Comparison of ENCODE assay signal across 8 cellular contexts in genomic region chr14:50002926-50003212, GRCh38.
DNase-seq lines count a peak whose midpoint lies in the region; ATAC-seq and TF ChIP-seq lines count a peak whose summit lies in the region.

No MANE protein-coding gene starts in this region.

- peak overlapping the region; percentile 28 to 80 (median 58) for H3K4me3 ChIP-seq in heart left ventricle
- peak overlapping the region; percentile 54 for H3K4me3 ChIP-seq in brain microvascular endothelial cell (ENCODE audit: low read depth, low read length)
- peak overlapping the region; percentile 48 to 80 for H3K4me3 ChIP-seq in mesenchymal stem cell (ENCODE audit: insufficient read depth in 1 of 2, low read depth in 1 of 2, low read length in 2 of 2)
- H3K4me3 ChIP-seq in upper lobe of right lung = peak overlapping the region; percentile 64

- H2BK5ac ChIP-seq in mesenchymal stem cell (ENCODE audit: low read depth, low read length, poor library complexity, severe bottlenecking) = no peak overlapping the region

- H3K27ac ChIP-seq in heart left ventricle (peak overlapping the region; percentile 43 to 92 (median 80)), brain microvascular endothelial cell (peak overlapping the region; percentile 83), mesenchymal stem cell (ENCODE audit: low read length, poor library complexity, severe bottlenecking) (peak overlapping the region; percentile 68), upper lobe of right lung (peak overlapping the region; percentile 93)

- TF ChIP-seq POLR2A in heart left ventricle (IDR thresholded peaks at IDR 0.05) = no peak

- intact Hi-C loops in heart left ventricle (cut with DNase I) (loop anchor here in 8 of 10 donors (2.0 to 10.0 kb wide), 10 partner anchors 39 to 138 kb away; partner anchors contain the start of gene ARF6 (in 7 of the 8)), Right ventricle myocardium inferior (cut with DNase I) (loop anchor here (2.0 to 5.0 kb wide), 3 partner anchors 44 to 110 kb away; partner anchors contain the start of gene ARF6), upper lobe of right lung (cut with DNase I) (loop anchor here (5.0 kb wide), 2 partner anchors 99 to 111 kb away; partner anchors contain the start of gene ARF6)

- H3K27me3 ChIP-seq in heart left ventricle (no peaks in the 10 kb centered on the region), brain microvascular endothelial cell (replicated peaks) (no peaks in the 10 kb centered on the region), mesenchymal stem cell (ENCODE audit: control insufficient read depth in 1 of 2, insufficient read depth in 1 of 2, low read length in 2 of 2) (no peaks in the 10 kb centered on the region), upper lobe of right lung (no peaks in the 10 kb centered on the region)

- H3K14ac ChIP-seq in mesenchymal stem cell (ENCODE audit: low read length in 2 of 2) = peak overlapping the region in 1 of 2 experiments; percentile 93

- TF ChIP-seq CTCF in heart left ventricle (IDR thresholded peaks at IDR 0.05) (no peak), brain microvascular endothelial cell (IDR thresholded peaks at IDR 0.05; ENCODE audit: low read depth, low read length, missing control alignments) (no peak), upper lobe of right lung (IDR thresholded peaks at IDR 0.05) (no peak)

- H2BK15ac ChIP-seq in mesenchymal stem cell (ENCODE audit: low read depth, poor library complexity, severe bottlenecking) = peak overlapping the region; percentile 55

- H3K79me1 ChIP-seq in mesenchymal stem cell (replicated peaks; ENCODE audit: low read length, poor library complexity, severe bottlenecking) = no peaks in the 10 kb centered on the region

- in situ Hi-C loops in brain microvascular endothelial cell (cut with HindIII; ENCODE audit: low pct_ligation_motif_present, low sequenced_read_pairs) = no loop called here

- H3K9ac ChIP-seq in mesenchymal stem cell (ENCODE audit: low read length) = peak overlapping the region; percentile 92

- H2AK5ac ChIP-seq in mesenchymal stem cell (ENCODE audit: low read length, severe bottlenecking) = peak overlapping the region; percentile 95

- H3K23ac ChIP-seq in mesenchymal stem cell (ENCODE audit: low read length in 2 of 2) = peak overlapping the region in 1 of 2 experiments; percentile 81

- H3K4me2 ChIP-seq in mesenchymal stem cell (ENCODE audit: low read length, poor library complexity, severe bottlenecking) = peak overlapping the region; percentile 57

- no peak overlapping the region for H2AFZ ChIP-seq in mesenchymal stem cell (ENCODE audit: low read depth, low read length)

- DNase-seq in heart left ventricle (no peak), Right ventricle myocardium inferior (ENCODE audit: missing footprints) (no peak), brain microvascular endothelial cell (peak; percentile 65), mesenchymal stem cell (peak; percentile 12), upper lobe of right lung (no peak), glomerular visceral epithelial cell (ENCODE audit: extremely low spot score) (no peak), NCI-H187 treated with DMSO at 0.1 percent for 48 hours (lab: John Stamatoyannopoulos, UW) (no peak)
- DNase-seq in stimulated activated CD4-positive, alpha-beta T cell treated with anti-CD3 and anti-CD28 coated beads, Interleukin-2, amount 100 ng/mL, for 24 hours = no peak

- no peaks in the 10 kb centered on the region for H3K36me3 ChIP-seq in heart left ventricle
- no peaks in the 10 kb centered on the region for H3K36me3 ChIP-seq in brain microvascular endothelial cell (replicated peaks)
- H3K36me3 ChIP-seq in mesenchymal stem cell (ENCODE audit: control insufficient read depth in 1 of 2, insufficient read depth in 2 of 2, low read depth in 1 of 2, low read length in 2 of 2) = no peaks in the 10 kb centered on the region
- no peaks in the 10 kb centered on the region for H3K36me3 ChIP-seq in upper lobe of right lung

- peak overlapping the region; percentile 90 for H4K8ac ChIP-seq in mesenchymal stem cell (ENCODE audit: low read length)

- WGBS in heart left ventricle, 4 donors = 24 to 40% (median 34%) methylated on average over 7 of the region's 7 CpGs
- 36% methylated on average over 6 of the region's 7 CpGs for WGBS in mesenchymal stem cell

- H3K9me3 ChIP-seq in heart left ventricle (no peaks in the 10 kb centered on the region), mesenchymal stem cell (ENCODE audit: control insufficient read depth, low read length) (no peaks in the 10 kb centered on the region), upper lobe of right lung (no peaks in the 10 kb centered on the region)

- peak overlapping the region; percentile 88 for H4K91ac ChIP-seq in mesenchymal stem cell (ENCODE audit: low read length)

- peak overlapping the region; percentile 65 to 94 for H2BK12ac ChIP-seq in mesenchymal stem cell (ENCODE audit: low read length in 2 of 2)

- H3K4ac ChIP-seq in mesenchymal stem cell (ENCODE audit: low read depth in 1 of 2, low read length in 2 of 2) = peak overlapping the region; percentile 90 to 92

- no peak for ATAC-seq in heart left ventricle
- no peak for ATAC-seq in Right ventricle myocardium inferior
- no peak for ATAC-seq in upper lobe of right lung

- H3K18ac ChIP-seq in mesenchymal stem cell (ENCODE audit: low read depth in 1 of 2, low read length in 2 of 2) = peak overlapping the region; percentile 77 to 94

- peaks cover 0 to 66% (median 48%) of the 10 kb centered on the region in 12 donors for H3K4me1 ChIP-seq in heart left ventricle
- peaks cover 31% of the 10 kb centered on the region for H3K4me1 ChIP-seq in mesenchymal stem cell (ENCODE audit: control insufficient read depth, insufficient read depth, low read depth, low read length)
- H3K4me1 ChIP-seq in upper lobe of right lung = peaks cover 45% of the 10 kb centered on the region

- peak overlapping the region; percentile 71 for H2BK120ac ChIP-seq in mesenchymal stem cell (ENCODE audit: low read depth, low read length)

Comparison
In these comparisons a context has a peak if more than half of its experiments do, and no peak if none do; other contexts are left out.
1. DNase-seq: peak in brain microvascular endothelial cell (single experiment) and mesenchymal stem cell (single experiment); none in heart left ventricle (0 of 5), Right ventricle myocardium inferior (single experiment), upper lobe of right lung (single experiment), stimulated activated CD4-positive, alpha-beta T cell treated with anti-CD3 and anti-CD28 coated beads, Interleukin-2, amount 100 ng/mL, for 24 hours (0 of 2), glomerular visceral epithelial cell (single experiment) and NCI-H187 treated with DMSO at 0.1 percent for 48 hours (single experiment).
2. Peak in every context shown above with its lines, with median percentiles within 50 percentile points of each other: H3K27ac ChIP-seq and H3K4me3 ChIP-seq.